22 cellular contexts compared by ENCODE assay signal in genomic region chr6:136693090-136693489, GRCh38.
"Had no signal": no experiment of that assay in that cellular context is flagged by ENCODE, and none has a peak within 500 bp of the region (broad histone marks: within the 10 kb centered on the region; RNA-seq: fewer than 3 reads in every experiment).

No MANE protein-coding gene starts in this region.

- H3K4me3 ChIP-seq: coronary artery, dorsolateral prefrontal cortex, esophagus muscularis mucosa, gastroesophageal sphincter, heart right ventricle, left lung, lower lobe of right lung had no signal

- DNase-seq: dermis blood vessel endothelial cell; dorsolateral prefrontal cortex; effector CD4-positive, alpha-beta T cell; effector memory CD4-positive, alpha-beta T cell; erythroblast; foreskin keratinocyte; head of caudate nucleus; heart right ventricle; hypothalamus; immature natural killer cell; islet precursor cell; kidney; kidney glomerular epithelial cell; left lung; left ventricle myocardium superior; lower lobe of right lung; mesenchymal stem cell; naive thymus-derived CD4-positive, alpha-beta T cell; natural killer cell had no signal

- ATAC-seq: foreskin keratinocyte; gastroesophageal sphincter; heart right ventricle; left lung; left ventricle myocardium superior; lower lobe of right lung; naive thymus-derived CD4-positive, alpha-beta T cell; natural killer cell had no signal
